Comparison of ENCODE assay signal across 27 cellular contexts in the genomic region with DNA sequence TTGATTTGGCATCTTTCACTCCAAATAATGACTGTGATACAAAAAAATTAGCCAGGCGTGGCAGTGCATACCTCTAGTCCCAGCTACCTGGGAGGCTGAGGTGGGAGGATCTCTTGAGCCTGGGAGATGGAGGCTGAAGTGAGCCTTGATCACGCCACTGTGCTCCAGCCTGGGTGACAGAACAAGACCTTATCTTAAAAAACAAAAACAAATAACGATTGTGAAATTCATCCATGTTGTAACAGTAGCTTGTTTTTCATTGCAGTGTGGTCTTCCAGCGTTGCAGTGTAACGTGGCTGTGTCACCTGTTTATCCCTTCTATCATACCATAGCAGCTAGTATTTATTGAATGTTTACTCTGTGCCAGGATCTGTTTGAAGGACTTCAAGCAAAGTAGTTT.
"Had no signal": no experiment of that assay in that cellular context is flagged by ENCODE, and none has a peak within 500 bp of the region (broad histone marks: within the 10 kb centered on the region; RNA-seq: fewer than 3 reads in every experiment).

No MANE protein-coding gene starts in this region.

- H3K36me3 Mint-ChIP-seq: naive thymus-derived CD8-positive, alpha-beta T cell had no signal

- H3K36me3 ChIP-seq: colonic mucosa, gastroesophageal sphincter, heart left ventricle, left lung, lower lobe of right lung, ovary, stomach, thyroid gland, vagina had no signal

- H3K27me3 Mint-ChIP-seq: dendritic cell treated with granulocyte-macrophage colony-stimulating factor and Interleukin-4, amounts not matched to agents 40 ng/mL and 50 ng/mL, for 4 days; naive thymus-derived CD8-positive, alpha-beta T cell had no signal

- H3K9me3 ChIP-seq: colonic mucosa, gastroesophageal sphincter, heart left ventricle, left lung, lower lobe of right lung, ovary, psoas muscle, stomach, thyroid gland, vagina had no signal

- H3K27ac ChIP-seq: colonic mucosa, epithelial cell of prostate, foreskin keratinocyte, gastroesophageal sphincter, heart left ventricle, hepatocyte, left lung, lower lobe of right lung, ovary, psoas muscle, skin epidermis, thyroid gland, vagina had no signal

- H3K27ac Mint-ChIP-seq: dendritic cell treated with granulocyte-macrophage colony-stimulating factor and Interleukin-4, amounts not matched to agents 40 ng/mL and 50 ng/mL, for 4 days; endodermal cell; naive thymus-derived CD8-positive, alpha-beta T cell had no signal

- H3K4me3 ChIP-seq: colonic mucosa, gastroesophageal sphincter, heart left ventricle, hepatocyte, left lung, lower lobe of right lung, ovary, psoas muscle, skin epidermis, stomach, thyroid gland, vagina had no signal

- ATAC-seq: esophagus mucosa; foreskin keratinocyte; gastroesophageal sphincter; heart left ventricle; left lung; lower lobe of right lung; naive thymus-derived CD8-positive, alpha-beta T cell; psoas muscle had no signal

- H3K4me1 ChIP-seq: colonic mucosa, foreskin keratinocyte, left lung, lower lobe of right lung, psoas muscle, vagina had no signal

- H3K27me3 ChIP-seq: colonic mucosa, foreskin keratinocyte, gastroesophageal sphincter, heart left ventricle, hepatocyte, left lung, ovary, stomach, thyroid gland, vagina had no signal

- H3K4me3 Mint-ChIP-seq: dendritic cell treated with granulocyte-macrophage colony-stimulating factor and Interleukin-4, amounts not matched to agents 40 ng/mL and 50 ng/mL, for 4 days; endodermal cell; naive thymus-derived CD8-positive, alpha-beta T cell had no signal

- DNase-seq: colonic mucosa; effector CD8-positive, alpha-beta T cell; endodermal cell; foreskin keratinocyte; heart left ventricle; kidney; left lung; lower lobe of right lung; naive thymus-derived CD8-positive, alpha-beta T cell; occipital lobe; ovary; posterior cingulate gyrus; psoas muscle; right cardiac atrium; stimulated activated CD4-positive, alpha-beta T cell treated with anti-CD3 and anti-CD28 coated beads, Interleukin-15, amount 100 ng/mL, for 24 hours; stimulated activated CD4-positive, alpha-beta T cell treated with anti-CD3 and anti-CD28 coated beads, Interleukin-2, amount 100 ng/mL, for 48 hours; stimulated activated CD8-positive, alpha-beta memory T cell treated with anti-CD3 and anti-CD28 coated beads, Interleukin-4, amount 100 ng/mL, for 48 hours; stimulated activated naive CD4-positive, alpha-beta T cell treated with Interleukin-2 at 50 U/mL for 16 hours; stomach; thyroid gland had no signal

- H3K9me3 Mint-ChIP-seq: endodermal cell; naive thymus-derived CD8-positive, alpha-beta T cell had no signal
